Comparison of ENCODE assay signal across 9 cellular contexts in genomic region chr12:122437656-122438121, GRCh38. TPM values are rescaled to one million over a fixed set of nuclear protein-coding genes. Genes with fewer than 3 reads are reported as not detected.
DNase-seq lines count a peak whose midpoint lies in the region; ATAC-seq and TF ChIP-seq lines count a peak whose summit lies in the region.
"Had no signal": no experiment of that assay in that cellular context is flagged by ENCODE, and none has a peak within 500 bp of the region (broad histone marks: within the 10 kb centered on the region; RNA-seq: fewer than 3 reads in every experiment).

No MANE protein-coding gene starts in this region.

- H3K79me2 ChIP-seq in hepatocyte: no peaks in the 10 kb centered on the region

- H3K4me1 ChIP-seq in hepatocyte (ENCODE audit: insufficient read depth): no peaks in the 10 kb centered on the region

- H3K4me1 Mint-ChIP-seq in activated T-helper 1 cell treated with anti-CD3 and anti-CD28 coated beads, Interleukin-12 subunit alpha, Interleukin-12 subunit beta, Interleukin-2, Interleukin-4 antibody, amounts not matched to agents 30 ng/mL and 10 ng/mL and 1 ng/mL, durations not matched to agents 14 hours and 24 hours and 36 hours (ENCODE audit: low read depth): no peaks in the 10 kb centered on the region

- H3K9me3 Mint-ChIP-seq in activated T-helper 1 cell treated with anti-CD3 and anti-CD28 coated beads, Interleukin-12 subunit alpha, Interleukin-12 subunit beta, Interleukin-2, Interleukin-4 antibody, amounts not matched to agents 30 ng/mL and 10 ng/mL and 1 ng/mL, durations not matched to agents 14 hours and 24 hours and 36 hours: no peaks in the 10 kb centered on the region

- intact Hi-C loops in activated T-helper 1 cell treated with anti-CD3 and anti-CD28 coated beads, Interleukin-12 subunit alpha, Interleukin-12 subunit beta, Interleukin-2, Interleukin-4 antibody, amounts not matched to agents 30 ng/mL and 10 ng/mL and 1 ng/mL, durations not matched to agents 14 hours and 24 hours and 36 hours (cut with micrococcal nuclease): no loop called here

- H3K36me3 ChIP-seq in hepatocyte (replicated peaks; ENCODE audit: insufficient read depth, low read depth): no peaks in the 10 kb centered on the region

- DNase-seq in DMS79 (lab: John Stamatoyannopoulos, UW): peak; percentile 70
- peak; percentile 98 for DNase-seq in NCI-H69 (lab: John Stamatoyannopoulos, UW)
- peak; percentile 89 for DNase-seq in fibroblast of mammary gland (ENCODE audit: low read depth)
- peak; percentile 30 for DNase-seq in pons (ENCODE audit: low spot score)
- DNase-seq in activated T-helper 1 cell treated with anti-CD3 and anti-CD28 coated beads, Interleukin-12 subunit alpha, Interleukin-12 subunit beta, Interleukin-2, Interleukin-4 antibody, amounts not matched to agents 30 ng/mL and 10 ng/mL and 1 ng/mL, durations not matched to agents 14 hours and 24 hours and 36 hours (ENCODE audit: low spot score): no peak
- no peak for DNase-seq in hepatocyte (ENCODE audit: low spot score)
- DNase-seq: activated gamma-delta T cell treated with Interleukin-2 at 50 U/mL for 16 hours had no signal

- H3K4me3 Mint-ChIP-seq in activated T-helper 1 cell treated with anti-CD3 and anti-CD28 coated beads, Interleukin-12 subunit alpha, Interleukin-12 subunit beta, Interleukin-2, Interleukin-4 antibody, amounts not matched to agents 30 ng/mL and 10 ng/mL and 1 ng/mL, durations not matched to agents 14 hours and 24 hours and 36 hours: no peak overlapping the region

- H3K27me3 Mint-ChIP-seq in activated T-helper 1 cell treated with anti-CD3 and anti-CD28 coated beads, Interleukin-12 subunit alpha, Interleukin-12 subunit beta, Interleukin-2, Interleukin-4 antibody, amounts not matched to agents 30 ng/mL and 10 ng/mL and 1 ng/mL, durations not matched to agents 14 hours and 24 hours and 36 hours (ENCODE audit: insufficient read depth): peaks cover 5% of the 10 kb centered on the region

- H3K27ac Mint-ChIP-seq in activated T-helper 1 cell treated with anti-CD3 and anti-CD28 coated beads, Interleukin-12 subunit alpha, Interleukin-12 subunit beta, Interleukin-2, Interleukin-4 antibody, amounts not matched to agents 30 ng/mL and 10 ng/mL and 1 ng/mL, durations not matched to agents 14 hours and 24 hours and 36 hours: no peak overlapping the region

- H4K20me1 ChIP-seq in hepatocyte (ENCODE audit: insufficient read depth, poor library complexity, severe bottlenecking): no peaks in the 10 kb centered on the region

- WGBS in hepatocyte (ENCODE audit: low lambda C conversion rate, missing lambda C conversion rate): 82% methylated on average over 8 of the region's 8 CpGs

- H3K36me3 Mint-ChIP-seq in activated T-helper 1 cell treated with anti-CD3 and anti-CD28 coated beads, Interleukin-12 subunit alpha, Interleukin-12 subunit beta, Interleukin-2, Interleukin-4 antibody, amounts not matched to agents 30 ng/mL and 10 ng/mL and 1 ng/mL, durations not matched to agents 14 hours and 24 hours and 36 hours (ENCODE audit: low read depth): no peaks in the 10 kb centered on the region

- H3K4me2 ChIP-seq in hepatocyte: no peak overlapping the region

- TF ChIP-seq CTCF in fibroblast of mammary gland (conservative IDR thresholded peaks at IDR 0.05; ENCODE audit: control insufficient read depth, insufficient read depth, low read depth, low read length) (no peak), hepatocyte (IDR thresholded peaks at IDR 0.05; ENCODE audit: poor library complexity) (no peak)

- no peaks in the 10 kb centered on the region for H3K27me3 ChIP-seq in hepatocyte

- H3K9me3 ChIP-seq in hepatocyte (ENCODE audit: low read depth): no peaks in the 10 kb centered on the region

- no peak for ATAC-seq in HG03095 (IDR thresholded peaks at IDR 0.05; ENCODE audit: unreplicated experiment)
- no peak for ATAC-seq in HG03520 (IDR thresholded peaks at IDR 0.05; ENCODE audit: unreplicated experiment)

- H3K27ac ChIP-seq in hepatocyte: no peak overlapping the region

- H3K4me3 ChIP-seq in fibroblast of mammary gland (ENCODE audit: control insufficient read depth, low read depth, low read length) (no peak overlapping the region), hepatocyte (no peak overlapping the region)

- no peaks in the 10 kb centered on the region for H3K9me2 ChIP-seq in hepatocyte (replicated peaks; ENCODE audit: insufficient read depth)

- no peak overlapping the region for H2AFZ ChIP-seq in hepatocyte

RNA-seq across cellular contexts. Expression of gene CLIP1, which starts 15.2 kb away (rescaled TPM):
- 64.1 and 71.9 TPM in 2 replicates for total RNA-seq in activated T-helper 1 cell treated with anti-CD3 and anti-CD28 coated beads, Interleukin-12 subunit alpha, Interleukin-12 subunit beta, Interleukin-2, Interleukin-4 antibody, amounts not matched to agents 30 ng/mL and 10 ng/mL and 1 ng/mL, durations not matched to agents 14 hours and 24 hours and 36 hours
- total RNA-seq in hepatocyte: 45.2 and 51.5 TPM in 2 replicates
- polyA plus RNA-seq in hepatocyte: 36.9 and 38.0 TPM in 2 replicates

Comparison
In these comparisons a context has a peak if more than half of its experiments do, and no peak if none do; other contexts are left out.
1. DNase-seq: peak in DMS79 (single experiment), NCI-H69 (single experiment), fibroblast of mammary gland (single experiment) and pons (single experiment); none in activated T-helper 1 cell treated with anti-CD3 and anti-CD28 coated beads, Interleukin-12 subunit alpha, Interleukin-12 subunit beta, Interleukin-2, Interleukin-4 antibody, amounts not matched to agents 30 ng/mL and 10 ng/mL and 1 ng/mL, durations not matched to agents 14 hours and 24 hours and 36 hours (single experiment) and hepatocyte (single experiment).